18 cellular contexts compared by ENCODE assay signal in genomic region chr1:184272178-184272866, GRCh38.
DNase-seq lines count a peak whose midpoint lies in the region; ATAC-seq and TF ChIP-seq lines count a peak whose summit lies in the region.
"Had no signal": no experiment of that assay in that cellular context is flagged by ENCODE, and none has a peak within 500 bp of the region (broad histone marks: within the 10 kb centered on the region; RNA-seq: fewer than 3 reads in every experiment).

No MANE protein-coding gene starts in this region.

- H3K4me1 ChIP-seq in HUES64 (ENCODE audit: insufficient read depth, low read length), result peaks cover 23% of the 10 kb centered on the region
- H3K4me1 ChIP-seq: left lung, uterus had no signal

- H3K27me3 ChIP-seq in HUES64 (ENCODE audit: insufficient read depth, low read length), result no peaks in the 10 kb centered on the region
- H3K27me3 ChIP-seq in kidney epithelial cell (ENCODE audit: control insufficient read depth, insufficient read depth, low read length), result no peaks in the 10 kb centered on the region
- H3K27me3 ChIP-seq: left lung, uterus had no signal

- TF ChIP-seq CTCF in kidney epithelial cell (IDR thresholded peaks at IDR 0.05; ENCODE audit: insufficient read depth, low read length, poor library complexity, severe bottlenecking), result no peak

- no peak overlapping the region for H3K27ac ChIP-seq in HUES64 (ENCODE audit: low read depth, low read length)
- H3K27ac ChIP-seq: left lung, uterus had no signal

- H3K36me3 ChIP-seq in HUES64 (ENCODE audit: insufficient read depth, low read length) (no peaks in the 10 kb centered on the region), kidney epithelial cell (ENCODE audit: control insufficient read depth, insufficient read depth, low read length) (no peaks in the 10 kb centered on the region)
- H3K36me3 ChIP-seq: left lung, uterus had no signal

- no peak overlapping the region for H3K4me3 ChIP-seq in HUES64 (ENCODE audit: low read length)
- no peak overlapping the region for H3K4me3 ChIP-seq in kidney epithelial cell (ENCODE audit: low read depth, low read length)
- H3K4me3 ChIP-seq: left lung, uterus had no signal

- H3K9ac ChIP-seq in HUES64 (ENCODE audit: low read depth, low read length), result 0 out of 2 replicates have a peak overlapping the region, but pooled peaks have one; percentile 38

- 58% methylated on average over 4 of the region's 5 CpGs for WGBS in HUES64

- H3K9me3 ChIP-seq in HUES64 (ENCODE audit: insufficient read depth, low read depth, low read length), result no peaks in the 10 kb centered on the region
- H3K9me3 ChIP-seq: uterus had no signal

- DNase-seq in Daoy (ENCODE audit: low read depth), result peak; percentile 39
- DNase-seq in astrocyte of the hippocampus (ENCODE audit: low read depth, low spot score), result peak; percentile 73
- DNase-seq in kidney epithelial cell (ENCODE audit: low read depth), result peak; percentile 18
- no peak for DNase-seq in HPDE6-E6E7 (ENCODE audit: extremely low spot score)
- no peak for DNase-seq in central memory CD4-positive, alpha-beta T cell
- DNase-seq in NCI-H524 treated with DMSO at 0.1 percent for 48 hours (lab: John Stamatoyannopoulos, UW), result no peak
- DNase-seq: ACHN; left lung; NCI-H1092 treated with DMSO at 0.1 percent for 48 hours; NCI-H2227 treated with DMSO at 0.1 percent for 48 hours; occipital lobe; SHP77; stimulated activated CD4-positive, alpha-beta T cell treated with anti-CD3 and anti-CD28 coated beads, Interleukin-2, amount 100 ng/mL, for 24 hours; uterus had no signal

- ATAC-seq in GM21447 (IDR thresholded peaks at IDR 0.05; ENCODE audit: unreplicated experiment), result no peak
- ATAC-seq: activated CD4-positive, CD25-positive, alpha-beta regulatory T cell treated with anti-CD3 and anti-CD28 coated beads, Interleukin-2, amount 50 U/mL, for 24 hours; left lung; sciatic nerve had no signal

Comparison
In these comparisons a context has a peak if more than half of its experiments do, and no peak if none do; other contexts are left out.
1. DNase-seq: peak in Daoy (single experiment), astrocyte of the hippocampus (single experiment) and kidney epithelial cell (single experiment); none in HPDE6-E6E7 (single experiment), central memory CD4-positive, alpha-beta T cell (single experiment) and NCI-H524 treated with DMSO at 0.1 percent for 48 hours (single experiment).